Comparison of ENCODE assay signal across 1 cellular context in genomic region chr2:170716851-170717598, GRCh38.
TF ChIP-seq lines count a peak whose summit lies in the region.

No MANE protein-coding gene starts in this region.

TF ChIP-seq in HepG2, 621 proteins besides CTCF, POLR2A, EP300 and RAD21 (continued from another document and continues in another):
- no peak; the same call in 1 of the 2 replicates for TF ChIP-seq ZNF362 (CRISPR knock-in tag; IDR thresholded peaks at IDR 0.05; ENCODE audit: borderline replicate concordance)
- TF ChIP-seq STAG1 (CRISPR knock-in tag; IDR thresholded peaks at IDR 0.05): peak; percentile 62
- no peak for TF ChIP-seq DNMT3B (CRISPR knock-in tag; conservative IDR thresholded peaks at IDR 0.05)
- TF ChIP-seq ZNF274 (CRISPR knock-in tag; IDR thresholded peaks at IDR 0.05): peak; percentile 89
- TF ChIP-seq, protein P1, sequence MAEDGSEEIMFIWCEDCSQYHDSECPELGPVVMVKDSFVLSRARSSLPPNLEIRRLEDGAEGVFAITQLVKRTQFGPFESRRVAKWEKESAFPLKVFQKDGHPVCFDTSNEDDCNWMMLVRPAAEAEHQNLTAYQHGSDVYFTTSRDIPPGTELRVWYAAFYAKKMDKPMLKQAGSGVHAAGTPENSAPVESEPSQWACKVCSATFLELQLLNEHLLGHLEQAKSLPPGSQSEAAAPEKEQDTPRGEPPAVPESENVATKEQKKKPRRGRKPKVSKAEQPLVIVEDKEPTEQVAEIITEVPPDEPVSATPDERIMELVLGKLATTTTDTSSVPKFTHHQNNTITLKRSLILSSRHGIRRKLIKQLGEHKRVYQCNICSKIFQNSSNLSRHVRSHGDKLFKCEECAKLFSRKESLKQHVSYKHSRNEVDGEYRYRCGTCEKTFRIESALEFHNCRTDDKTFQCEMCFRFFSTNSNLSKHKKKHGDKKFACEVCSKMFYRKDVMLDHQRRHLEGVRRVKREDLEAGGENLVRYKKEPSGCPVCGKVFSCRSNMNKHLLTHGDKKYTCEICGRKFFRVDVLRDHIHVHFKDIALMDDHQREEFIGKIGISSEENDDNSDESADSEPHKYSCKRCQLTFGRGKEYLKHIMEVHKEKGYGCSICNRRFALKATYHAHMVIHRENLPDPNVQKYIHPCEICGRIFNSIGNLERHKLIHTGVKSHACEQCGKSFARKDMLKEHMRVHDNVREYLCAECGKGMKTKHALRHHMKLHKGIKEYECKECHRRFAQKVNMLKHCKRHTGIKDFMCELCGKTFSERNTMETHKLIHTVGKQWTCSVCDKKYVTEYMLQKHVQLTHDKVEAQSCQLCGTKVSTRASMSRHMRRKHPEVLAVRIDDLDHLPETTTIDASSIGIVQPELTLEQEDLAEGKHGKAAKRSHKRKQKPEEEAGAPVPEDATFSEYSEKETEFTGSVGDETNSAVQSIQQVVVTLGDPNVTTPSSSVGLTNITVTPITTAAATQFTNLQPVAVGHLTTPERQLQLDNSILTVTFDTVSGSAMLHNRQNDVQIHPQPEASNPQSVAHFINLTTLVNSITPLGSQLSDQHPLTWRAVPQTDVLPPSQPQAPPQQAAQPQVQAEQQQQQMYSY (CRISPR knock-in tag; IDR thresholded peaks at IDR 0.05): 0 out of 2 replicates have a peak, but pooled peaks have one; percentile 37
- peak; percentile 85; the same call in 1 of the 2 replicates for TF ChIP-seq MTF2 (CRISPR knock-in tag; IDR thresholded peaks at IDR 0.05; ENCODE audit: borderline replicate concordance)
- peak; percentile 16; the same call in 1 of the 2 replicates for TF ChIP-seq ZNF234 (CRISPR knock-in tag; conservative IDR thresholded peaks at IDR 0.05)
- no peak for TF ChIP-seq ZNF878 (CRISPR knock-in tag; IDR thresholded peaks at IDR 0.05)
- no peak for TF ChIP-seq ZNF513 (CRISPR knock-in tag; conservative IDR thresholded peaks at IDR 0.05)
- peak; percentile 59; the same call in 1 of the 2 replicates for TF ChIP-seq ZNF44 (CRISPR knock-in tag; IDR thresholded peaks at IDR 0.05)
- TF ChIP-seq ZNF75D (CRISPR knock-in tag; IDR thresholded peaks at IDR 0.05; ENCODE audit: borderline replicate concordance): no peak
- TF ChIP-seq, protein P2, sequence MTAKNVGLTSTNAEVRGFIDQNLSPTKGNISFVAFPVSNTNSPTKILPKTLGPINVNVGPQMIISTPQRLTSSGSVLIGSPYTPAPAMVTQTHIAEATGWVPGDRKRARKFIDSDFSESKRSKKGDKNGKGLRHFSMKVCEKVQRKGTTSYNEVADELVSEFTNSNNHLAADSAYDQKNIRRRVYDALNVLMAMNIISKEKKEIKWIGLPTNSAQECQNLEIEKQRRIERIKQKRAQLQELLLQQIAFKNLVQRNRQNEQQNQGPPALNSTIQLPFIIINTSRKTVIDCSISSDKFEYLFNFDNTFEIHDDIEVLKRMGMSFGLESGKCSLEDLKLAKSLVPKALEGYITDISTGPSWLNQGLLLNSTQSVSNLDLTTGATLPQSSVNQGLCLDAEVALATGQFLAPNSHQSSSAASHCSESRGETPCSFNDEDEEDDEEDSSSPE (CRISPR knock-in tag; IDR thresholded peaks at IDR 0.05): peak; percentile 92
- TF ChIP-seq ZNF232 (CRISPR knock-in tag; IDR thresholded peaks at IDR 0.05; ENCODE audit: borderline replicate concordance): peak; percentile 90
- TF ChIP-seq ZNF34 (CRISPR knock-in tag; IDR thresholded peaks at IDR 0.05; ENCODE audit: borderline replicate concordance): peak; percentile 69; the same call in 1 of the 2 replicates
- no peak for TF ChIP-seq LRRFIP1 (CRISPR knock-in tag; conservative IDR thresholded peaks at IDR 0.05)
- TF ChIP-seq, protein P3, sequence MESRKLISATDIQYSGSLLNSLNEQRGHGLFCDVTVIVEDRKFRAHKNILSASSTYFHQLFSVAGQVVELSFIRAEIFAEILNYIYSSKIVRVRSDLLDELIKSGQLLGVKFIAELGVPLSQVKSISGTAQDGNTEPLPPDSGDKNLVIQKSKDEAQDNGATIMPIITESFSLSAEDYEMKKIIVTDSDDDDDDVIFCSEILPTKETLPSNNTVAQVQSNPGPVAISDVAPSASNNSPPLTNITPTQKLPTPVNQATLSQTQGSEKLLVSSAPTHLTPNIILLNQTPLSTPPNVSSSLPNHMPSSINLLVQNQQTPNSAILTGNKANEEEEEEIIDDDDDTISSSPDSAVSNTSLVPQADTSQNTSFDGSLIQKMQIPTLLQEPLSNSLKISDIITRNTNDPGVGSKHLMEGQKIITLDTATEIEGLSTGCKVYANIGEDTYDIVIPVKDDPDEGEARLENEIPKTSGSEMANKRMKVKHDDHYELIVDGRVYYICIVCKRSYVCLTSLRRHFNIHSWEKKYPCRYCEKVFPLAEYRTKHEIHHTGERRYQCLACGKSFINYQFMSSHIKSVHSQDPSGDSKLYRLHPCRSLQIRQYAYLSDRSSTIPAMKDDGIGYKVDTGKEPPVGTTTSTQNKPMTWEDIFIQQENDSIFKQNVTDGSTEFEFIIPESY (CRISPR knock-in tag; IDR thresholded peaks at IDR 0.05): no peak
- peak; percentile 84 for TF ChIP-seq HDAC2 (CRISPR knock-in tag; IDR thresholded peaks at IDR 0.05)
- peak; percentile 69; the same call in 1 of the 2 replicates for TF ChIP-seq NFIB (CRISPR knock-in tag; IDR thresholded peaks at IDR 0.05; ENCODE audit: borderline replicate concordance)
- TF ChIP-seq TBX3 (IDR thresholded peaks at IDR 0.05; ENCODE audit: borderline replicate concordance): peak; percentile 66
- TF ChIP-seq FIP1L1 (IDR thresholded peaks at IDR 0.05; ENCODE audit: borderline replicate concordance, insufficient read depth, low read depth, low read length): 0 out of 2 replicates have a peak, but pooled peaks have one; percentile 26
- TF ChIP-seq EZH2 (conservative IDR thresholded peaks at IDR 0.05; ENCODE audit: low read depth, low read length): no peak
- TF ChIP-seq ZBTB8A (CRISPR knock-in tag; IDR thresholded peaks at IDR 0.05; ENCODE audit: borderline replicate concordance, low read depth): 0 out of 2 replicates have a peak, but pooled peaks have one; percentile 66
- TF ChIP-seq ZBED4 (CRISPR knock-in tag; IDR thresholded peaks at IDR 0.05; ENCODE audit: borderline replicate concordance): peak; percentile 91
- TF ChIP-seq ZNF446 (CRISPR knock-in tag; IDR thresholded peaks at IDR 0.05): no peak; the same call in 1 of the 2 replicates
- no peak for TF ChIP-seq KLF11 (CRISPR knock-in tag; IDR thresholded peaks at IDR 0.05)
- TF ChIP-seq PLSCR1 (CRISPR knock-in tag; IDR thresholded peaks at IDR 0.05; ENCODE audit: borderline replicate concordance): no peak
- TF ChIP-seq ZSCAN5A (CRISPR knock-in tag; IDR thresholded peaks at IDR 0.05; ENCODE audit: borderline replicate concordance): 0 out of 2 replicates have a peak, but pooled peaks have one; percentile 9
- TF ChIP-seq ZNF713 (CRISPR knock-in tag; IDR thresholded peaks at IDR 0.05): no peak
- no peak for TF ChIP-seq THYN1 (CRISPR knock-in tag; IDR thresholded peaks at IDR 0.05; ENCODE audit: borderline replicate concordance, low read depth)
- no peak for TF ChIP-seq PCBP2 (optimal IDR thresholded peaks at IDR 0.05; ENCODE audit: low read depth, low read length, poor library complexity, severe bottlenecking)
- TF ChIP-seq SOX6 (IDR thresholded peaks at IDR 0.05): no peak
- TF ChIP-seq SOX6 (CRISPR knock-in tag; IDR thresholded peaks at IDR 0.05): peak; percentile 77; the same call in 1 of the 2 replicates
- TF ChIP-seq HNF4A (CRISPR knock-in tag; IDR thresholded peaks at IDR 0.05): peak; percentile 71
- no peak; the same call in 1 of the 2 replicates for TF ChIP-seq ZNF432 (CRISPR knock-in tag; IDR thresholded peaks at IDR 0.05; ENCODE audit: borderline replicate concordance)
- TF ChIP-seq MLLT10 (CRISPR knock-in tag; IDR thresholded peaks at IDR 0.05): peak; percentile 62; the same call in 1 of the 2 replicates
- peak; percentile 93 for TF ChIP-seq ZNF543 (CRISPR knock-in tag; IDR thresholded peaks at IDR 0.05)
- 0 out of 2 replicates have a peak, but pooled peaks have one; percentile 38 for TF ChIP-seq ZNF292 (CRISPR knock-in tag; IDR thresholded peaks at IDR 0.05; ENCODE audit: borderline replicate concordance, low read depth)
- TF ChIP-seq TAF1 (CRISPR knock-in tag; IDR thresholded peaks at IDR 0.05): peak; percentile 80
- no peak for TF ChIP-seq ZNF335 (CRISPR knock-in tag; IDR thresholded peaks at IDR 0.05)
- TF ChIP-seq, protein P4, sequence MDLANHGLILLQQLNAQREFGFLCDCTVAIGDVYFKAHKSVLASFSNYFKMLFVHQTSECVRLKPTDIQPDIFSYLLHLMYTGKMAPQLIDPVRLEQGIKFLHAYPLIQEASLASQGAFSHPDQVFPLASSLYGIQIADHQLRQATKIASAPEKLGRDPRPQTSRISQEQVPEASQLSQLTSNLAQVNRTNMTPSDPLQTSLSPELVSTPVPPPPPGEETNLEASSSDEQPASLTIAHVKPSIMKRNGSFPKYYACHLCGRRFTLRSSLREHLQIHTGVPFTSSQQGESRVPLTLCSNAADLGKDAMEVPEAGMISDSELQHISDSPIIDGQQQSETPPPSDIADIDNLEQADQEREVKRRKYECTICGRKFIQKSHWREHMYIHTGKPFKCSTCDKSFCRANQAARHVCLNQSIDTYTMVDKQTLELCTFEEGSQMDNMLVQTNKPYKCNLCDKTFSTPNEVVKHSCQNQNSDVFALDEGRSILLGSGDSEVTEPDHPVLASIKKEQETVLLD (CRISPR knock-in tag; IDR thresholded peaks at IDR 0.05; ENCODE audit: low read depth): no peak; the same call in none of the 2 replicates
